Comparison of ENCODE assay signal across 24 cellular contexts in the genomic region with DNA sequence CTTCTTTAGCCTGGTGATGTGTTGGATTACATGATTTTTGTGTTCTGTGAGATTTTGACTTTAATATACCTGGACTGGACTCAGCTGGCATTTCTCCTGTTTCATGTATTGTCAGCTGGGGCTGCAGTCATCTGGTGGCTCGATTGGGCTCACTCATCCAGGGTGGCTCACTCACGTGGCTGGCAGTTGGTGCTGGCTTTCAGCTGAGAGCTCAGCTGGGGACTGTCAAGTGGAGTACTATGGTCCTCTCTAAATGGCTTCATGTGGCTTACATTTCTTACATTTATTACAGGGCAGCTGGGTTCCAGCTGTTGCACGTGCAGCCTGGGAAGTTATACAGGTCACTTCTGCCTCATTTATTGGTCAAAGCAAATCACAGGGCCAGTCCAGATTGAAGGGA.
"Had no signal": no experiment of that assay in that cellular context is flagged by ENCODE, and none has a peak within 500 bp of the region (broad histone marks: within the 10 kb centered on the region; RNA-seq: fewer than 3 reads in every experiment).

No MANE protein-coding gene starts in this region.

- H3K9me3 ChIP-seq: colonic mucosa, esophagus muscularis mucosa, esophagus squamous epithelium, gastrocnemius medialis, gastroesophageal sphincter, heart left ventricle had no signal

- H3K4me1 ChIP-seq: colonic mucosa, esophagus muscularis mucosa, esophagus squamous epithelium, foreskin keratinocyte, gastrocnemius medialis, gastroesophageal sphincter had no signal

- DNase-seq: colonic mucosa; cortex of kidney; dermis blood vessel endothelial cell; dorsolateral prefrontal cortex; effector CD4-positive, alpha-beta T cell; effector CD8-positive, alpha-beta T cell; effector memory CD4-positive, alpha-beta T cell; effector memory CD8-positive, alpha-beta T cell; endodermal cell; erythroblast; esophagus squamous epithelium; foreskin fibroblast; foreskin keratinocyte; foreskin melanocyte; gastrocnemius medialis; glutamatergic neuron; heart left ventricle; heart right ventricle had no signal

- H3K9me3 Mint-ChIP-seq: dendritic cell treated with granulocyte-macrophage colony-stimulating factor and Interleukin-4, amounts not matched to agents 40 ng/mL and 50 ng/mL, for 4 days; effector memory CD8-positive, alpha-beta T cell; endodermal cell had no signal

- H3K27ac Mint-ChIP-seq: dendritic cell treated with granulocyte-macrophage colony-stimulating factor and Interleukin-4, amounts not matched to agents 40 ng/mL and 50 ng/mL, for 4 days; effector memory CD8-positive, alpha-beta T cell; endodermal cell had no signal

- ATAC-seq: effector memory CD8-positive, alpha-beta T cell; esophagus mucosa; foreskin keratinocyte; gastrocnemius medialis; gastroesophageal sphincter; heart left ventricle; heart right ventricle had no signal

- H3K27me3 Mint-ChIP-seq: dendritic cell treated with granulocyte-macrophage colony-stimulating factor and Interleukin-4, amounts not matched to agents 40 ng/mL and 50 ng/mL, for 4 days; effector memory CD8-positive, alpha-beta T cell had no signal

- H3K36me3 ChIP-seq: colonic mucosa, gastrocnemius medialis had no signal

- H3K4me3 Mint-ChIP-seq: dendritic cell treated with granulocyte-macrophage colony-stimulating factor and Interleukin-4, amounts not matched to agents 40 ng/mL and 50 ng/mL, for 4 days; effector memory CD8-positive, alpha-beta T cell; endodermal cell had no signal

- H3K4me3 ChIP-seq: colonic mucosa, coronary artery, dorsolateral prefrontal cortex, esophagus muscularis mucosa, esophagus squamous epithelium, gastrocnemius medialis, gastroesophageal sphincter, heart left ventricle, heart right ventricle had no signal

- H3K27ac ChIP-seq: colonic mucosa, coronary artery, dorsolateral prefrontal cortex, epithelial cell of prostate, esophagus muscularis mucosa, esophagus squamous epithelium, foreskin keratinocyte, gastrocnemius medialis, gastroesophageal sphincter, heart left ventricle, heart right ventricle had no signal
